ENCODE assay signal across 17 cellular contexts in genomic region chr6:99287523-99287922, GRCh38.
DNase-seq lines count a peak whose midpoint lies in the region; ATAC-seq, FAIRE-seq and TF ChIP-seq lines count a peak whose summit lies in the region.
"Had no signal": no experiment of that assay in that cellular context is flagged by ENCODE, and none has a peak within 500 bp of the region (broad histone marks: within the 10 kb centered on the region; RNA-seq: fewer than 3 reads in every experiment).

No MANE protein-coding gene starts in this region.

- TF ChIP-seq POLR2A in GM12891 (IDR thresholded peaks at IDR 0.05; ENCODE audit: low read depth, low read length): no peak

- DNase-seq in activated CD8-positive, alpha-beta memory T cell treated with anti-CD3 and anti-CD28 coated beads, Interleukin-2, amount 10 ng/mL, durations not matched to agents 7 days and 5 days: peak; percentile 23
- DNase-seq in activated CD8-positive, alpha-beta memory T cell treated with anti-CD3 and anti-CD28 coated beads, Interleukin-2, amount 50 U/mL, for 4 hours: no peak
- peak; percentile 5 for DNase-seq in NCI-H82 treated with DMSO at 0.1 percent for 48 hours (lab: John Stamatoyannopoulos, UW; ENCODE audit: unreplicated experiment)
- DNase-seq in fibroblast of peridontal ligament (ENCODE audit: extremely low read depth): peak; percentile 14
- DNase-seq in GM12891 (ENCODE audit: insufficient read length, low spot score): no peak
- DNase-seq in cortex of kidney (lab: John Stamatoyannopoulos, UW): no peak
- DNase-seq: AML-193; Caco-2; CD4-positive, alpha-beta T cell; H9 had no signal

- H3K4me3 Mint-ChIP-seq in activated CD8-positive, alpha-beta memory T cell treated with anti-CD3 and anti-CD28 coated beads, Interleukin-2, amount 10 ng/mL, durations not matched to agents 7 days and 5 days: no peak overlapping the region
- H3K4me3 Mint-ChIP-seq: CD4-positive, alpha-beta T cell; H9 had no signal

- no peak for FAIRE-seq in GM12891 (lab: Jason Lieb, UNC)
- FAIRE-seq: A549, D721Med, GM12892, GM18507, H1, HepG2 had no signal

- H3K27me3 Mint-ChIP-seq in activated CD8-positive, alpha-beta memory T cell treated with anti-CD3 and anti-CD28 coated beads, Interleukin-2, amount 10 ng/mL, durations not matched to agents 7 days and 5 days: peaks cover 21% of the 10 kb centered on the region

- no peak for ATAC-seq in activated CD8-positive, alpha-beta memory T cell treated with anti-CD3 and anti-CD28 coated beads, Interleukin-2, amount 10 ng/mL, durations not matched to agents 7 days and 5 days
- ATAC-seq in GM19035 (IDR thresholded peaks at IDR 0.05; ENCODE audit: unreplicated experiment): no peak
- ATAC-seq: A549, HepG2 had no signal

- H3K4me1 Mint-ChIP-seq in activated CD8-positive, alpha-beta memory T cell treated with anti-CD3 and anti-CD28 coated beads, Interleukin-2, amount 10 ng/mL, durations not matched to agents 7 days and 5 days: no peaks in the 10 kb centered on the region
- H3K4me1 Mint-ChIP-seq: H9 had no signal

- no peaks in the 10 kb centered on the region for H3K9me3 Mint-ChIP-seq in activated CD8-positive, alpha-beta memory T cell treated with anti-CD3 and anti-CD28 coated beads, Interleukin-2, amount 10 ng/mL, durations not matched to agents 7 days and 5 days (ENCODE audit: low read depth)
- H3K9me3 Mint-ChIP-seq: CD4-positive, alpha-beta T cell; H9 had no signal

- no peak overlapping the region for H3K27ac Mint-ChIP-seq in activated CD8-positive, alpha-beta memory T cell treated with anti-CD3 and anti-CD28 coated beads, Interleukin-2, amount 10 ng/mL, durations not matched to agents 7 days and 5 days
- H3K27ac Mint-ChIP-seq: CD4-positive, alpha-beta T cell; H9 had no signal

- CTCF ChIA-PET in activated CD8-positive, alpha-beta memory T cell treated with anti-CD3 and anti-CD28 coated beads, Interleukin-2, amount 10 ng/mL, durations not matched to agents 7 days and 5 days (lab: Charles Lee): no interaction called here

- no peaks in the 10 kb centered on the region for H3K36me3 Mint-ChIP-seq in activated CD8-positive, alpha-beta memory T cell treated with anti-CD3 and anti-CD28 coated beads, Interleukin-2, amount 10 ng/mL, durations not matched to agents 7 days and 5 days

TF ChIP-seq in GM12891, 5 proteins besides CTCF, POLR2A, EP300 and RAD21:
- TF ChIP-seq PAX5 (IDR thresholded peaks at IDR 0.05; ENCODE audit: insufficient read depth, low read length, severe bottlenecking): no peak
- no peak for TF ChIP-seq TAF1 (IDR thresholded peaks at IDR 0.05; ENCODE audit: low read depth, low read length)

Comparison
In these comparisons a context has a peak if more than half of its experiments do, and no peak if none do; other contexts are left out.
1. DNase-seq: peak in activated CD8-positive, alpha-beta memory T cell treated with anti-CD3 and anti-CD28 coated beads, Interleukin-2, amount 10 ng/mL, durations not matched to agents 7 days and 5 days (single experiment), NCI-H82 treated with DMSO at 0.1 percent for 48 hours (single experiment) and fibroblast of peridontal ligament (single experiment); none in activated CD8-positive, alpha-beta memory T cell treated with anti-CD3 and anti-CD28 coated beads, Interleukin-2, amount 50 U/mL, for 4 hours (single experiment), GM12891 (single experiment) and cortex of kidney (single experiment).